Comparison of ENCODE assay signal across 16 cellular contexts in genomic region chr1:109750920-109751319, GRCh38. TPM values are rescaled to one million over a fixed set of nuclear protein-coding genes. Genes with fewer than 3 reads are reported as not detected.
DNase-seq lines count a peak whose midpoint lies in the region; ATAC-seq and TF ChIP-seq lines count a peak whose summit lies in the region.
"Had no signal": no experiment of that assay in that cellular context is flagged by ENCODE, and none has a peak within 500 bp of the region (broad histone marks: within the 10 kb centered on the region; RNA-seq: fewer than 3 reads in every experiment).

No MANE protein-coding gene starts in this region.

- H3K9me3 ChIP-seq in suprapubic skin: no peaks in the 10 kb centered on the region
- H3K9me3 ChIP-seq: BLaER1 had no signal

- no peak for TF ChIP-seq EP300 in suprapubic skin (IDR thresholded peaks at IDR 0.05)

- TF ChIP-seq POLR2A in suprapubic skin (IDR thresholded peaks at IDR 0.05): no peak

- H3K36me3 ChIP-seq in H7 (replicated peaks; ENCODE audit: control insufficient read depth, insufficient read depth, low read length) (no peaks in the 10 kb centered on the region), suprapubic skin (no peaks in the 10 kb centered on the region)
- H3K36me3 ChIP-seq: BLaER1 had no signal

- ATAC-seq in activated CD4-positive, CD25-positive, alpha-beta regulatory T cell treated with anti-CD3 and anti-CD28 coated beads, Interleukin-2, amount 50 U/mL, for 24 hours: no peak
- no peak for ATAC-seq in HG03045 (IDR thresholded peaks at IDR 0.05; ENCODE audit: unreplicated experiment)

- no peak overlapping the region for H3K4me3 ChIP-seq in H7 (ENCODE audit: insufficient read depth, low read depth, low read length)
- H3K4me3 ChIP-seq in coronary artery: no peak overlapping the region
- no peak overlapping the region for H3K4me3 ChIP-seq in suprapubic skin
- H3K4me3 ChIP-seq: BLaER1 had no signal

- H3K4me1 ChIP-seq in suprapubic skin: no peaks in the 10 kb centered on the region
- H3K4me1 ChIP-seq: BLaER1 had no signal

- no peaks in the 10 kb centered on the region; the same call in 1 of the 2 replicates for H3K27me3 ChIP-seq in H7 (ENCODE audit: control insufficient read depth, insufficient read depth, low read length)
- H3K27me3 ChIP-seq in suprapubic skin: no peaks in the 10 kb centered on the region
- H3K27me3 ChIP-seq: BLaER1 had no signal

- no peak for TF ChIP-seq CTCF in coronary artery (IDR thresholded peaks at IDR 0.05)
- no peak for TF ChIP-seq CTCF in suprapubic skin (IDR thresholded peaks at IDR 0.05)

- peak; percentile 11 for DNase-seq in activated CD4-positive, CD25-positive, alpha-beta regulatory T cell treated with anti-CD3 and anti-CD28 coated beads, Interleukin-2, amount 50 U/mL, for 72 hours
- DNase-seq in H7: peak; percentile 16
- DNase-seq in coronary artery (ENCODE audit: low spot score): peak; percentile 55
- peak; percentile 35 to 47 for DNase-seq in suprapubic skin (ENCODE audit: low spot score in 2 of 2)
- no peak for DNase-seq in activated CD4-positive, alpha-beta T cell treated with anti-CD3 and anti-CD28 coated beads for 48 hours
- DNase-seq: 8988T, AML-193, DMS53, GF-D8, GOT3, HCEC 1CT, HFFc6, IMR-90 had no signal

- H3K27ac ChIP-seq in coronary artery (no peak overlapping the region), suprapubic skin (no peak overlapping the region)
- H3K27ac ChIP-seq: BLaER1 had no signal

- WGBS in suprapubic skin: 90% methylated on average over 6 of the region's 6 CpGs

RNA-seq across cellular contexts. Expression of gene GSTM3, which starts 10.1 kb away (rescaled TPM):
- 24.7 and 27.3 TPM in 2 replicates for total RNA-seq in H7 (2014; rRNA removed; shearing (Covaris generic))
- 100 to 1,000 TPM in 2 of 4 donors, 10 to 100 TPM in 2; 65.9 to 288 (median 114) TPM for total RNA-seq in suprapubic skin

RNA-seq across cellular contexts. Expression of gene EPS8L3, which starts 12.8 kb away (rescaled TPM):
- total RNA-seq in H7 (2014; rRNA removed; shearing (Covaris generic)): not detected in 2 replicates
- total RNA-seq in suprapubic skin: not detected
- total RNA-seq: HFFc6, IMR-90 had no signal

RNA-seq across cellular contexts. Expression of gene GSTM5, which starts 38.9 kb away (rescaled TPM):
- total RNA-seq in H7 (2014; rRNA removed; shearing (Covaris generic)): not detected in 2 replicates
- 1 to 10 TPM in 2 of 4 donors, under 1 TPM in 1, not detected in 1; 0.38 to 2.6 (median 1.4) TPM for total RNA-seq in suprapubic skin
